In the genomic region with DNA sequence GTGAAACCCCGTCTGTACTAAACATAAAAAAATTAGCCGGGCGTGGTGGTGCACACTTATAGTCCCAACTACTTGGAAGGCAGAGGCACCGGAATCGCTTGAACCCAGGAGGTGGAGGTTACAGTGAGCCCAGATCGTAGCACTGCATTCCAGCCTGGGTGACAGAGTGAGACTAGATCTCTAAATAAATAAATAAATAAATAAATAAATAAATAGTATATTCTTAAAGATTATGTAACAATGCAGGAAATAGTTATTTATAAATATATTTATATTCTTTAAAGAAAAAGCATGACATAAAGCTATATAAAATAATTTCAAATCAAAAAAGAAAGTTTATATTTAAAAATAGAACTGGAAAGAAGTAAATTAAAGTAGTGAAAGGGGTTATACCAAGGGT, we compare ENCODE assay signal across 22 cellular contexts.
"Had no signal": no experiment of that assay in that cellular context is flagged by ENCODE, and none has a peak within 500 bp of the region (broad histone marks: within the 10 kb centered on the region; RNA-seq: fewer than 3 reads in every experiment).

No MANE protein-coding gene starts in this region.

- ATAC-seq: K562, Panc1, PC-3, Right ventricle myocardium inferior had no signal

- H3K4me3 Mint-ChIP-seq: IgD-negative memory B cell had no signal

- H3K27ac Mint-ChIP-seq: IgD-negative memory B cell had no signal

- H3K27me3 Mint-ChIP-seq: IgD-negative memory B cell had no signal

- FAIRE-seq: HTR-8/SVneo, K562 had no signal

- DNase-seq: Kasumi-1, MM.1S, NCI-H1092 treated with DMSO at 0.1 percent for 48 hours, NCI-H1436, NCI-H187, NCI-H2029, NCI-H2081 treated with DMSO at 0.1 percent for 48 hours, NCI-H2171, NCI-H226, NCI-H446, NCI-H510A, NCI-H524 treated with DMSO at 0.1 percent for 48 hours, NCI-H69, NCI-H774, PC-3, SHP77 treated with DMSO at 0.1 percent for 48 hours, SJCRH30 had no signal

- H3K36me3 Mint-ChIP-seq: IgD-negative memory B cell had no signal

- H3K4me1 Mint-ChIP-seq: IgD-negative memory B cell had no signal
